ENCODE assay signal across 8 cellular contexts in genomic region chr18:3594760-3595241, GRCh38.
A peak's percentile ranks its signal among the peaks of the same experiment; 100 is the strongest.
DNase-seq lines count a peak whose midpoint lies in the region; ATAC-seq lines count a peak whose summit lies in the region.

No MANE protein-coding gene starts in this region.

- no peaks in the 10 kb centered on the region for H3K36me3 ChIP-seq in mucosa of stomach (ENCODE audit: control insufficient read depth, insufficient read depth, low read length)

- H3K9me3 Mint-ChIP-seq in effector memory CD8-positive, alpha-beta T cell = no peaks in the 10 kb centered on the region

- H3K4me3 ChIP-seq in mucosa of stomach (ENCODE audit: low read length) = peak overlapping the region; percentile 88

- peaks cover 45% of the 10 kb centered on the region for H3K4me1 ChIP-seq in mucosa of stomach (ENCODE audit: control insufficient read depth, insufficient read depth, low read length)

- no peak for ATAC-seq in effector memory CD8-positive, alpha-beta T cell (replicated peaks)
- no peak for ATAC-seq in GM21576 (IDR thresholded peaks at IDR 0.05; ENCODE audit: unreplicated experiment)
- no peak for ATAC-seq in HG02970 (IDR thresholded peaks at IDR 0.05; ENCODE audit: low FRiP score, unreplicated experiment)

- DNase-seq in stimulated activated CD4-positive, alpha-beta T cell treated with anti-CD3 and anti-CD28 coated beads, Interleukin-1b, Interleukin-23, amount 100 ng/mL, for 48 hours = peak; percentile 33
- DNase-seq in stimulated activated CD4-positive, alpha-beta T cell treated with anti-CD3 and anti-CD28 coated beads, Interleukin-12 subunit alpha, Interleukin-12 subunit beta, amount 100 ng/mL, for 4 hours = no peak
- DNase-seq in T-helper 2 cell (peak in 3 of 5 experiments; percentile 16 to 53 (median 26)), NCI-H2227 treated with DMSO at 0.1 percent for 48 hours (lab: John Stamatoyannopoulos, UW) (no peak)
- DNase-seq in effector memory CD8-positive, alpha-beta T cell = no peak

- no peaks in the 10 kb centered on the region for H3K27me3 Mint-ChIP-seq in effector memory CD8-positive, alpha-beta T cell

- no peaks in the 10 kb centered on the region for H3K27me3 ChIP-seq in mucosa of stomach (ENCODE audit: control insufficient read depth, insufficient read depth, low read length)

- peak overlapping the region; percentile 93 for H3K4me3 Mint-ChIP-seq in effector memory CD8-positive, alpha-beta T cell

- peak overlapping the region; percentile 92 for H3K9ac ChIP-seq in mucosa of stomach (ENCODE audit: low read length)

- H3K9me3 ChIP-seq in mucosa of stomach (ENCODE audit: control insufficient read depth, low read length) = no peaks in the 10 kb centered on the region

- H3K36me3 Mint-ChIP-seq in effector memory CD8-positive, alpha-beta T cell (ENCODE audit: insufficient read depth) = peaks cover 47% of the 10 kb centered on the region

- peak overlapping the region; percentile 97 to 99 for H3K27ac Mint-ChIP-seq in effector memory CD8-positive, alpha-beta T cell

- H3K4me1 Mint-ChIP-seq in effector memory CD8-positive, alpha-beta T cell (ENCODE audit: low read depth in 2 of 2) = peaks cover 41 to 46% of the 10 kb centered on the region in 2 donors

Comparison
In these comparisons a context has a peak if more than half of its experiments do, and no peak if none do; other contexts are left out.
1. DNase-seq: peak in stimulated activated CD4-positive, alpha-beta T cell treated with anti-CD3 and anti-CD28 coated beads, Interleukin-1b, Interleukin-23, amount 100 ng/mL, for 48 hours (single experiment) and T-helper 2 cell (3 of 5); none in stimulated activated CD4-positive, alpha-beta T cell treated with anti-CD3 and anti-CD28 coated beads, Interleukin-12 subunit alpha, Interleukin-12 subunit beta, amount 100 ng/mL, for 4 hours (single experiment), effector memory CD8-positive, alpha-beta T cell (0 of 3) and NCI-H2227 treated with DMSO at 0.1 percent for 48 hours (single experiment).